Comparison of ENCODE assay signal across 29 cellular contexts in the genomic region with DNA sequence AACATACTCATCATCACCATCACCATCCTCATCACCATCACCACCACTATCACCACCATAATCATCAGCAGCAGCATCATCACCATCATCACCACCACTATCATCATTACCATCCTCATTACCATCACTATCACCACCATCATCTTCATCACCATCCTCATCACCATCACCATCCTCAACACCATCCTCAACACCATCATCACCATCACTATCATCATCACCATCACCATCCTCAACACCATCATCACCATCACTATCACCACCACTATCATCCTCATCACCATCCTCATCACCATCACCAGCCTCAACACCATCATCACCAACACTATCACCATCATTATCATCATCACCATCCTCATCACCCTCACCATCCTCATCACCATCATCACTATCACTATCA.
"Had no signal": no experiment of that assay in that cellular context is flagged by ENCODE, and none has a peak within 500 bp of the region (broad histone marks: within the 10 kb centered on the region; RNA-seq: fewer than 3 reads in every experiment).

No MANE protein-coding gene starts in this region.

- H3K27me3 Mint-ChIP-seq: activated CD4-positive, alpha-beta T cell treated with anti-CD3 and anti-CD28 coated beads, Interleukin-2, amount 10 ng/mL, durations not matched to agents 7 days and 5 days; activated T-cell treated with anti-CD3 and anti-CD28 coated beads, Interleukin-2, amount 50 U/mL, for 24 hours; brain had no signal

- DNase-seq: activated CD4-positive, alpha-beta T cell treated with anti-CD3 and anti-CD28 coated beads, Interleukin-2, amount 10 ng/mL, durations not matched to agents 7 days and 5 days; activated CD4-positive, alpha-beta T cell treated with anti-CD3 and anti-CD28 coated beads, Interleukin-2, amount 50 U/mL, for 48 hours; activated CD8-positive, alpha-beta T cell treated with anti-CD3 and anti-CD28 coated beads, Interleukin-2, amount 10 ng/mL, durations not matched to agents 7 days and 5 days; activated gamma-delta T cell treated with Interleukin-2 at 50 U/mL for 16 hours; activated naive CD4-positive, alpha-beta T cell treated with anti-CD3 and anti-CD28 coated beads for 36 hours; activated T-cell treated with anti-CD3 and anti-CD28 coated beads, Interleukin-2, amount 50 U/mL, for 24 hours; adrenal gland; central memory CD4-positive, alpha-beta T cell; MG63; NCI-H1048; NCI-H1105 treated with DMSO at 0.1 percent for 48 hours; NCI-H1436; NCI-H1694; NCI-H1930; NCI-H2081 treated with DMSO at 0.1 percent for 48 hours; NCI-H226; NCI-H446 treated with DMSO at 0.1 percent for 48 hours; NCI-H524; NCI-H69; SHP77 treated with DMSO at 0.1 percent for 48 hours; SK-N-SH had no signal

- H3K36me3 ChIP-seq: adrenal gland, MG63, SJSA1 had no signal

- H3K9ac ChIP-seq: SK-N-SH had no signal

- H3K4me1 ChIP-seq: SJSA1 had no signal

- H3K27me3 ChIP-seq: adrenal gland, MG63, SJSA1 had no signal

- H3K9me3 Mint-ChIP-seq: activated CD4-positive, alpha-beta T cell treated with anti-CD3 and anti-CD28 coated beads, Interleukin-2, amount 10 ng/mL, durations not matched to agents 7 days and 5 days; activated naive CD4-positive, alpha-beta T cell treated with anti-CD3 and anti-CD28 coated beads for 36 hours; activated naive CD4-positive, alpha-beta T cell treated with anti-CD3 and anti-CD28 coated beads, Interleukin-2, amount 50 U/mL, for 72 hours; activated T-cell treated with anti-CD3 and anti-CD28 coated beads, Interleukin-2, amount 50 U/mL, for 24 hours; brain; T-helper 1 cell treated with Interleukin-12 subunit alpha and Interleukin-12 subunit beta and Interleukin-4 antibody, amounts not matched to agents 30 μg/mL and 1 μg/mL, for 36 hours; T-helper 2 cell treated with Interferon-gamma antibody and Interleukin-4, amounts not matched to agents 5 μg/mL and 100 μg/mL, for 36 hours had no signal

- H3K4me3 ChIP-seq: adrenal gland, MG63, SJSA1 had no signal

- H3K4me3 Mint-ChIP-seq: activated CD4-positive, alpha-beta T cell treated with anti-CD3 and anti-CD28 coated beads, Interleukin-2, amount 10 ng/mL, durations not matched to agents 7 days and 5 days; activated CD8-positive, alpha-beta T cell treated with anti-CD3 and anti-CD28 coated beads, Interleukin-2, amount 10 ng/mL, durations not matched to agents 7 days and 5 days; activated naive CD4-positive, alpha-beta T cell treated with anti-CD3 and anti-CD28 coated beads for 36 hours; activated T-cell treated with anti-CD3 and anti-CD28 coated beads, Interleukin-2, amount 50 U/mL, for 24 hours; brain; T-helper 1 cell treated with Interleukin-12 subunit alpha and Interleukin-12 subunit beta and Interleukin-4 antibody, amounts not matched to agents 30 μg/mL and 1 μg/mL, for 36 hours; T-helper 2 cell treated with Interferon-gamma antibody and Interleukin-4, amounts not matched to agents 5 μg/mL and 100 μg/mL, for 36 hours had no signal

- H3K9me3 ChIP-seq: adrenal gland, MG63, SJSA1, SK-N-SH had no signal

- H3K36me3 Mint-ChIP-seq: activated naive CD4-positive, alpha-beta T cell treated with anti-CD3 and anti-CD28 coated beads, Interleukin-2, amount 50 U/mL, for 72 hours had no signal

- ATAC-seq: activated CD8-positive, alpha-beta T cell treated with anti-CD3 and anti-CD28 coated beads, Interleukin-2, amount 10 ng/mL, durations not matched to agents 7 days and 5 days; activated naive CD4-positive, alpha-beta T cell treated with anti-CD3 and anti-CD28 coated beads, Interleukin-2, amount 50 U/mL, for 72 hours; Panc1 had no signal

- H3K27ac ChIP-seq: adrenal gland, SJSA1 had no signal

- FAIRE-seq: colon, TTC549 had no signal

- H3K4me2 ChIP-seq: SK-N-SH had no signal

- H3K27ac Mint-ChIP-seq: activated CD4-positive, alpha-beta T cell treated with anti-CD3 and anti-CD28 coated beads, Interleukin-2, amount 10 ng/mL, durations not matched to agents 7 days and 5 days; activated CD8-positive, alpha-beta T cell treated with anti-CD3 and anti-CD28 coated beads, Interleukin-2, amount 10 ng/mL, durations not matched to agents 7 days and 5 days; activated naive CD4-positive, alpha-beta T cell treated with anti-CD3 and anti-CD28 coated beads for 36 hours; activated naive CD4-positive, alpha-beta T cell treated with anti-CD3 and anti-CD28 coated beads, Interleukin-2, amount 50 U/mL, for 72 hours; activated T-cell treated with anti-CD3 and anti-CD28 coated beads, Interleukin-2, amount 50 U/mL, for 24 hours; T-helper 1 cell treated with Interleukin-12 subunit alpha and Interleukin-12 subunit beta and Interleukin-4 antibody, amounts not matched to agents 30 μg/mL and 1 μg/mL, for 36 hours; T-helper 2 cell treated with Interferon-gamma antibody and Interleukin-4, amounts not matched to agents 5 μg/mL and 100 μg/mL, for 36 hours had no signal
